8 cellular contexts compared by ENCODE assay signal in genomic region chr19:58408152-58409009, GRCh38. TPM values are rescaled to one million over a fixed set of nuclear protein-coding genes. Genes with fewer than 3 reads are reported as not detected.
DNase-seq lines count a peak whose midpoint lies in the region; ATAC-seq and TF ChIP-seq lines count a peak whose summit lies in the region.

Gene ZNF584 (plus strand): TSS chr19:58408649. CDS start chr19:58409148, 499 bp downstream.

- H3K27me3 Mint-ChIP-seq in T-helper 2 cell treated with Interferon-gamma antibody and Interleukin-4, amounts not matched to agents 5 μg/mL and 100 μg/mL, for 36 hours (ENCODE audit: low read depth) = no peaks in the 10 kb centered on the region

- intact Hi-C loops in ascending aorta (cut with DNase I) (loop anchor here (1.0 kb wide), 1 partner anchor 32 kb away; the partner anchor contains the start of gene ZNF132), right cardiac atrium (cut with DNase I) (no loop called here), uterus (cut with DNase I; ENCODE audit: low total_unique reads) (no loop called here)

- DNase-seq in NCI-H187 treated with DMSO at 0.1 percent for 48 hours (lab: John Stamatoyannopoulos, UW) (peak; percentile 80), ascending aorta (ENCODE audit: low spot score in 2 of 2) (peak; percentile 76 to 97), right cardiac atrium (peak; percentile 97 to 99 (median 98)), pulmonary artery endothelial cell (ENCODE audit: low read depth, low spot score) (peak; percentile 79), uterus (peak; percentile 93 to 94)
- DNase-seq in T-helper 2 cell treated with Interferon-gamma antibody and Interleukin-4, amounts not matched to agents 5 μg/mL and 100 μg/mL, for 36 hours (ENCODE audit: low spot score) = peak; percentile 91

- H3K4me3 ChIP-seq in ascending aorta (peak within 1 kb of the TSS; percentile 97), right cardiac atrium (ENCODE audit: low read length) (peak within 1 kb of the TSS; percentile 68), uterus (peak within 1 kb of the TSS; percentile 80 to 93)

- WGBS in right cardiac atrium = under 1% methylated on average over 100 of the region's 100 CpGs

- H3K9me3 Mint-ChIP-seq in T-helper 2 cell treated with Interferon-gamma antibody and Interleukin-4, amounts not matched to agents 5 μg/mL and 100 μg/mL, for 36 hours = no peaks in the 10 kb centered on the region

- H3K36me3 ChIP-seq in ascending aorta (peaks cover 0 to 3% of the 10 kb centered on the region in 2 donors), uterus (no peaks in the 10 kb centered on the region)

- H3K4me3 Mint-ChIP-seq in T-helper 2 cell treated with Interferon-gamma antibody and Interleukin-4, amounts not matched to agents 5 μg/mL and 100 μg/mL, for 36 hours = peak within 1 kb of the TSS; percentile 95

- H3K27ac ChIP-seq in ascending aorta = peak within 1 kb of the TSS; percentile 86 to 93
- H3K27ac ChIP-seq in right cardiac atrium (ENCODE audit: low read length) = peak within 1 kb of the TSS; percentile 76
- H3K27ac ChIP-seq in uterus = peak within 1 kb of the TSS; percentile 78 to 87

- H3K9me3 ChIP-seq in ascending aorta = no peaks in the 10 kb centered on the region
- H3K9me3 ChIP-seq in right cardiac atrium (ENCODE audit: control insufficient read depth, low read length) = no peaks in the 10 kb centered on the region
- no peaks in the 10 kb centered on the region for H3K9me3 ChIP-seq in uterus

- H3K4me1 Mint-ChIP-seq in T-helper 2 cell treated with Interferon-gamma antibody and Interleukin-4, amounts not matched to agents 5 μg/mL and 100 μg/mL, for 36 hours (ENCODE audit: low read depth) = peaks cover 21% of the 10 kb centered on the region

- H3K27ac Mint-ChIP-seq in T-helper 2 cell treated with Interferon-gamma antibody and Interleukin-4, amounts not matched to agents 5 μg/mL and 100 μg/mL, for 36 hours = peak within 1 kb of the TSS; percentile 92

- TF ChIP-seq POLR2A in uterus (IDR thresholded peaks at IDR 0.05) = peak; percentile 80 to 82

- peaks cover 3 to 16% of the 10 kb centered on the region in 2 donors for H3K4me1 ChIP-seq in ascending aorta
- peaks cover 14% of the 10 kb centered on the region for H3K4me1 ChIP-seq in right cardiac atrium (ENCODE audit: control insufficient read depth, insufficient read depth, low read length)
- peaks cover 0 to 12% of the 10 kb centered on the region in 2 donors for H3K4me1 ChIP-seq in uterus

- ATAC-seq in GM18502 (IDR thresholded peaks at IDR 0.05; ENCODE audit: poor library complexity, unreplicated experiment) (peak; percentile 93), HG02970 (IDR thresholded peaks at IDR 0.05; ENCODE audit: low FRiP score, unreplicated experiment) (peak; percentile 93), right cardiac atrium (peak; percentile 98)

- TF ChIP-seq CTCF in ascending aorta (IDR thresholded peaks at IDR 0.05) (no peak), uterus (IDR thresholded peaks at IDR 0.05) (no peak)

- H3K36me3 Mint-ChIP-seq in T-helper 2 cell treated with Interferon-gamma antibody and Interleukin-4, amounts not matched to agents 5 μg/mL and 100 μg/mL, for 36 hours (ENCODE audit: low read depth) = peaks cover 5% of the 10 kb centered on the region

- H3K27me3 ChIP-seq in ascending aorta (no peaks in the 10 kb centered on the region), right cardiac atrium (ENCODE audit: control insufficient read depth, insufficient read depth) (no peaks in the 10 kb centered on the region), uterus (no peaks in the 10 kb centered on the region)

RNA-seq across cellular contexts. Expression of gene ZNF584, which starts in this region (rescaled TPM):
- total RNA-seq in ascending aorta (17.9 TPM), right cardiac atrium (10 to 100 TPM; 19.2 to 22.6 (median 20.2) TPM), pulmonary artery endothelial cell (16.2 and 20.3 TPM in 2 replicates), uterus (10 to 100 TPM in 2 of 4 donors, 1 to 10 TPM in 2; 1.5 to 26.6 (median 16.4) TPM)
- polyA plus RNA-seq in right cardiac atrium = 13.6 TPM

Comparison
In these comparisons a context has a peak if more than half of its experiments do, and no peak if none do; other contexts are left out.
1. Peak in every context shown above with its lines: DNase-seq, ATAC-seq, H3K4me3 ChIP-seq and H3K27ac ChIP-seq.